Comparison of ENCODE assay signal across 9 cellular contexts in genomic region chr1:67427947-67428346, GRCh38. TPM values are rescaled to one million over a fixed set of nuclear protein-coding genes. Genes with fewer than 3 reads are reported as not detected.
DNase-seq lines count a peak whose midpoint lies in the region; ATAC-seq and TF ChIP-seq lines count a peak whose summit lies in the region.
"Had no signal": no experiment of that assay in that cellular context is flagged by ENCODE, and none has a peak within 500 bp of the region (broad histone marks: within the 10 kb centered on the region; RNA-seq: fewer than 3 reads in every experiment).

No MANE protein-coding gene starts in this region.

- no peaks in the 10 kb centered on the region for H3K9me3 ChIP-seq in SJSA1 (replicated peaks)
- H3K9me3 ChIP-seq: testis had no signal

- peaks cover 15% of the 10 kb centered on the region for H3K4me1 ChIP-seq in SJSA1 (replicated peaks)
- peaks cover 7% of the 10 kb centered on the region for H3K4me1 ChIP-seq in rectal smooth muscle tissue (ENCODE audit: control insufficient read depth, insufficient read depth, low read length)

- H3K36me3 ChIP-seq in SJSA1 (peaks cover 68% of the 10 kb centered on the region), rectal smooth muscle tissue (ENCODE audit: control insufficient read depth, insufficient read depth, low read length) (peaks cover 10% of the 10 kb centered on the region)

- no peaks in the 10 kb centered on the region for H3K27me3 ChIP-seq in SJSA1 (replicated peaks)
- no peaks in the 10 kb centered on the region for H3K27me3 ChIP-seq in rectal smooth muscle tissue (ENCODE audit: control insufficient read depth, insufficient read depth, low read length)
- H3K27me3 ChIP-seq: testis had no signal

- peak overlapping the region; percentile 96 for H3K4me3 ChIP-seq in GM12864 (ENCODE audit: low read depth, low read length)
- peak overlapping the region; percentile 59 for H3K4me3 ChIP-seq in SJSA1
- peak overlapping the region; percentile 80 for H3K4me3 ChIP-seq in fibroblast of mammary gland (ENCODE audit: control insufficient read depth, low read depth, low read length)
- peak overlapping the region; percentile 90 for H3K4me3 ChIP-seq in rectal smooth muscle tissue (ENCODE audit: low read length)

- DNase-seq in GM12864 (ENCODE audit: low read depth) (no peak), SJSA1 (ENCODE audit: low read depth in 1 of 2, low spot score in 2 of 2) (no peak), fibroblast of mammary gland (ENCODE audit: low read depth) (no peak), NCI-H1105 treated with DMSO at 0.1 percent for 48 hours (lab: John Stamatoyannopoulos, UW) (no peak), NCI-H2081 treated with DMSO at 0.1 percent for 48 hours (lab: John Stamatoyannopoulos, UW) (no peak), GM10266 (ENCODE audit: extremely low spot score) (no peak)
- DNase-seq: testis had no signal

- TF ChIP-seq CTCF in GM12864 (IDR thresholded peaks at IDR 0.05; ENCODE audit: low read depth, low read length, missing control alignments) (no peak), fibroblast of mammary gland (conservative IDR thresholded peaks at IDR 0.05; ENCODE audit: control insufficient read depth, insufficient read depth, low read depth, low read length) (no peak), GM10266 (IDR thresholded peaks at IDR 0.05; ENCODE audit: control insufficient read depth, insufficient read depth, low read depth, missing control alignments) (no peak)

- no peak overlapping the region for H3K9ac ChIP-seq in rectal smooth muscle tissue (ENCODE audit: low read length)

- no peak for ATAC-seq in GM21786 (IDR thresholded peaks at IDR 0.05; ENCODE audit: unreplicated experiment)

- H3K27ac ChIP-seq in SJSA1 (no peak overlapping the region), rectal smooth muscle tissue (ENCODE audit: low read depth, low read length) (no peak overlapping the region)
- H3K27ac ChIP-seq: testis had no signal

RNA-seq across cellular contexts. Expression of gene SERBP1, which starts 2.3 kb away (rescaled TPM):
- total RNA-seq in SJSA1 (2014; rRNA removed; shearing (Covaris generic)) = 249 and 303 TPM in 2 replicates
